In genomic region chr3:177345049-177345972, GRCh38 we compare ENCODE assay signal across 8 cellular contexts.
DNase-seq lines count a peak whose midpoint lies in the region; FAIRE-seq and TF ChIP-seq lines count a peak whose summit lies in the region.

No MANE protein-coding gene starts in this region.

- peak; percentile 84 for FAIRE-seq in astrocyte (lab: Jason Lieb, UNC)

- no peaks in the 10 kb centered on the region for H3K36me3 ChIP-seq in MG63
- no peaks in the 10 kb centered on the region for H3K36me3 ChIP-seq in astrocyte (ENCODE audit: insufficient read depth, low read length)
- H3K36me3 ChIP-seq in hepatocyte (replicated peaks; ENCODE audit: insufficient read depth, low read depth), result no peaks in the 10 kb centered on the region
- H3K36me3 ChIP-seq in sigmoid colon, result no peaks in the 10 kb centered on the region
- H3K36me3 ChIP-seq in Karpas-422 (ENCODE audit: insufficient read depth, low read length), result no peaks in the 10 kb centered on the region

- H3K9me2 ChIP-seq in hepatocyte (replicated peaks; ENCODE audit: insufficient read depth) (no peaks in the 10 kb centered on the region), Karpas-422 (replicated peaks; ENCODE audit: insufficient read depth, low read length) (no peaks in the 10 kb centered on the region)

- H2AFZ ChIP-seq in astrocyte (ENCODE audit: low read depth, low read length) (peak overlapping the region; percentile 78), hepatocyte (peak overlapping the region; percentile 7), Karpas-422 (ENCODE audit: low read length) (no peak overlapping the region)

- H3K79me2 ChIP-seq in astrocyte (ENCODE audit: insufficient read depth, low read length) (no peaks in the 10 kb centered on the region), hepatocyte (no peaks in the 10 kb centered on the region), Karpas-422 (ENCODE audit: low read length) (no peaks in the 10 kb centered on the region)

- H3K9ac ChIP-seq in astrocyte (ENCODE audit: low read length) (peak overlapping the region; percentile 73), Karpas-422 (ENCODE audit: low read length) (no peak overlapping the region)

- H3K4me1 Mint-ChIP-seq in T-helper 1 cell treated with Interleukin-12 subunit alpha and Interleukin-12 subunit beta and Interleukin-4 antibody, amounts not matched to agents 30 μg/mL and 1 μg/mL, for 36 hours (ENCODE audit: low read depth), result peaks cover 29% of the 10 kb centered on the region
- peaks cover 42% of the 10 kb centered on the region for H3K4me1 Mint-ChIP-seq in astrocyte (ENCODE audit: low read depth, unreplicated experiment)

- no peak for TF ChIP-seq POLR2A in sigmoid colon (IDR thresholded peaks at IDR 0.05)

- peak; percentile 48 to 97 (median 88) for TF ChIP-seq EP300 in sigmoid colon (IDR thresholded peaks at IDR 0.05)

- peak overlapping the region; percentile 30 for H3K4me3 Mint-ChIP-seq in T-helper 1 cell treated with Interleukin-12 subunit alpha and Interleukin-12 subunit beta and Interleukin-4 antibody, amounts not matched to agents 30 μg/mL and 1 μg/mL, for 36 hours
- peak overlapping the region; percentile 22 for H3K4me3 Mint-ChIP-seq in astrocyte (ENCODE audit: unreplicated experiment)

- 21% methylated on average over 12 of the region's 12 CpGs for WGBS in hepatocyte (ENCODE audit: low lambda C conversion rate, missing lambda C conversion rate)
- 20 to 22% methylated on average over 12 of the region's 12 CpGs for WGBS in sigmoid colon, 2 donors

- no peaks in the 10 kb centered on the region for H3K9me3 Mint-ChIP-seq in T-helper 1 cell treated with Interleukin-12 subunit alpha and Interleukin-12 subunit beta and Interleukin-4 antibody, amounts not matched to agents 30 μg/mL and 1 μg/mL, for 36 hours
- no peaks in the 10 kb centered on the region for H3K9me3 Mint-ChIP-seq in astrocyte (ENCODE audit: unreplicated experiment)

- no peaks in the 10 kb centered on the region for H3K27me3 Mint-ChIP-seq in T-helper 1 cell treated with Interleukin-12 subunit alpha and Interleukin-12 subunit beta and Interleukin-4 antibody, amounts not matched to agents 30 μg/mL and 1 μg/mL, for 36 hours (ENCODE audit: low read depth)
- H3K27me3 Mint-ChIP-seq in astrocyte (ENCODE audit: low read depth, unreplicated experiment), result no peaks in the 10 kb centered on the region

- H3K9me3 ChIP-seq in MG63 (no peaks in the 10 kb centered on the region), astrocyte (ENCODE audit: insufficient read depth, low read depth, low read length) (no peaks in the 10 kb centered on the region), hepatocyte (ENCODE audit: low read depth) (no peaks in the 10 kb centered on the region), sigmoid colon (no peaks in the 10 kb centered on the region), Karpas-422 (ENCODE audit: low read length) (no peaks in the 10 kb centered on the region)

- H3K4me3 ChIP-seq in MG63 (0 out of 2 replicates have a peak overlapping the region, but pooled peaks have one; percentile 2), astrocyte (ENCODE audit: insufficient read depth, low read depth, low read length) (no peak overlapping the region), hepatocyte (no peak overlapping the region), sigmoid colon (no peak overlapping the region), Karpas-422 (ENCODE audit: low read length) (no peak overlapping the region)

- no peaks in the 10 kb centered on the region for H4K20me1 ChIP-seq in astrocyte (ENCODE audit: insufficient read depth, low read length)
- no peaks in the 10 kb centered on the region for H4K20me1 ChIP-seq in hepatocyte (ENCODE audit: insufficient read depth, poor library complexity, severe bottlenecking)
- H4K20me1 ChIP-seq in Karpas-422 (ENCODE audit: insufficient read depth, low read depth, low read length), result no peaks in the 10 kb centered on the region

- TF ChIP-seq CTCF in astrocyte (IDR thresholded peaks at IDR 0.05; ENCODE audit: insufficient read depth, low read depth, low read length) (no peak), hepatocyte (IDR thresholded peaks at IDR 0.05; ENCODE audit: poor library complexity) (no peak), sigmoid colon (IDR thresholded peaks at IDR 0.05) (no peak)

- peak overlapping the region; percentile 80 for H3K27ac Mint-ChIP-seq in T-helper 1 cell treated with Interleukin-12 subunit alpha and Interleukin-12 subunit beta and Interleukin-4 antibody, amounts not matched to agents 30 μg/mL and 1 μg/mL, for 36 hours
- H3K27ac Mint-ChIP-seq in astrocyte (ENCODE audit: unreplicated experiment), result peak overlapping the region; percentile 98

- intact Hi-C loops in sigmoid colon (cut with DNase I), result no loop called here

- peak overlapping the region; percentile 97 for H3K27ac ChIP-seq in astrocyte (ENCODE audit: low read depth, low read length)
- H3K27ac ChIP-seq in hepatocyte, result peak overlapping the region; percentile 95
- H3K27ac ChIP-seq in sigmoid colon, result peak overlapping the region; percentile 76 to 86 (median 84)
- H3K27ac ChIP-seq in Karpas-422 (ENCODE audit: low read length), result no peak overlapping the region

- H3K4me1 ChIP-seq in astrocyte (ENCODE audit: insufficient read depth, low read length) (peaks cover 26% of the 10 kb centered on the region), hepatocyte (ENCODE audit: insufficient read depth) (peaks cover 35% of the 10 kb centered on the region), sigmoid colon (peaks cover 0 to 43% (median 30%) of the 10 kb centered on the region in 4 donors), Karpas-422 (ENCODE audit: low read length) (no peaks in the 10 kb centered on the region)

- H3K36me3 Mint-ChIP-seq in T-helper 1 cell treated with Interleukin-12 subunit alpha and Interleukin-12 subunit beta and Interleukin-4 antibody, amounts not matched to agents 30 μg/mL and 1 μg/mL, for 36 hours (ENCODE audit: low read depth), result no peaks in the 10 kb centered on the region
- no peaks in the 10 kb centered on the region for H3K36me3 Mint-ChIP-seq in astrocyte (ENCODE audit: low read depth, unreplicated experiment)

- peak; percentile 90 for DNase-seq in DMS53 (lab: John Stamatoyannopoulos, UW)
- DNase-seq in H4 (ENCODE audit: low spot score), result peak; percentile 99
- peak; percentile 96 for DNase-seq in MG63
- peak; percentile 96 for DNase-seq in astrocyte (ENCODE audit: low read depth)
- DNase-seq in hepatocyte (ENCODE audit: low spot score), result peak; percentile 94
- DNase-seq in sigmoid colon, result peak; percentile 95
- no peak for DNase-seq in Karpas-422

- peak overlapping the region; percentile 77 for H3K4me2 ChIP-seq in astrocyte (ENCODE audit: low read length)
- peak overlapping the region; percentile 14 for H3K4me2 ChIP-seq in hepatocyte
- no peak overlapping the region for H3K4me2 ChIP-seq in Karpas-422 (ENCODE audit: low read depth, low read length, poor library complexity, severe bottlenecking)

- H3K27me3 ChIP-seq in MG63, result no peaks in the 10 kb centered on the region
- H3K27me3 ChIP-seq in astrocyte (ENCODE audit: insufficient read depth, low read length), result no peaks in the 10 kb centered on the region
- no peaks in the 10 kb centered on the region for H3K27me3 ChIP-seq in hepatocyte
- no peaks in the 10 kb centered on the region for H3K27me3 ChIP-seq in sigmoid colon
- H3K27me3 ChIP-seq in Karpas-422 (ENCODE audit: low read length), result no peaks in the 10 kb centered on the region
